In the genomic region with DNA sequence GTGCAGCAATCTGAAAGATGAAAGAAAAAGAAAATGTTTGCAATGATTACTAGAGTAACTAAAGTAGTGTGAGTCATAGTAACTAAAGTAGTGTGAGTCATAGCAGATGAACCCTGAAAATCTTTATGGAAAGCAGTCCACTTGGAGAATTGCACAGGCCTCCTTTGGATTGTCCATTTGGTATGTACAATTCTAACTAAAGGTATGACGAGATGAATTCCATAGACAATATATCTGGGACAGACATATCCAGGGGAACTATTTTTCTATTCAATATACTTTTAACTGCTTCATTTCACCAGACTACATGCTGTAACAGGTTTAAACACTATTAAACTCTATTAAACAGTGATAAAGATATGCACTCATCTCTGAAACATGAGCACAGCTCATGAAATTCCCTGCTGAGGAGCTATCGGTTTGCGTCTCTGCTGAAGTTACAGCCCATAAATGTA, we compare ENCODE assay signal across 15 cellular contexts.
DNase-seq lines count a peak whose midpoint lies in the region; ATAC-seq and TF ChIP-seq lines count a peak whose summit lies in the region.
"Had no signal": no experiment of that assay in that cellular context is flagged by ENCODE, and none has a peak within 500 bp of the region (broad histone marks: within the 10 kb centered on the region; RNA-seq: fewer than 3 reads in every experiment).

No MANE protein-coding gene starts in this region.

- intact Hi-C loops in PC-3 (cut with micrococcal nuclease) = loop anchor here (10.0 kb wide), 2 partner anchors 54 to 104 kb away; no protein-coding TSS in a partner anchor

- H3K4me3 ChIP-seq in GM23248 (no peak overlapping the region), PC-3 (ENCODE audit: low read length) (peak overlapping the region; percentile 24; the same call in 1 of the 2 replicates), retinal pigment epithelial cell (ENCODE audit: low read length) (no peak overlapping the region), HAP-1 (no peak overlapping the region)

- H3K9me2 ChIP-seq in GM23248 (ENCODE audit: insufficient read depth) = no peaks in the 10 kb centered on the region
- no peaks in the 10 kb centered on the region for H3K9me2 ChIP-seq in PC-3 (replicated peaks; ENCODE audit: low read length)

- H2AFZ ChIP-seq in GM23248 (no peak overlapping the region), PC-3 (ENCODE audit: low read length) (no peak overlapping the region)

- ATAC-seq in PC-3 (peak; percentile 91), esophagus mucosa (peak; percentile 78)
- ATAC-seq: activated T-cell treated with anti-CD3 and anti-CD28 coated beads, Interleukin-2, amount 50 U/mL, for 72 hours; right cardiac atrium had no signal

- no peak overlapping the region for H3K4me2 ChIP-seq in GM23248 (ENCODE audit: unreplicated experiment)
- peak overlapping the region; percentile 79 for H3K4me2 ChIP-seq in PC-3 (ENCODE audit: low read length)

- H4K20me1 ChIP-seq in GM23248 (ENCODE audit: insufficient read depth) (no peaks in the 10 kb centered on the region), PC-3 (ENCODE audit: low read length) (no peaks in the 10 kb centered on the region)

- TF ChIP-seq CTCF in PC-3 (conservative IDR thresholded peaks at IDR 0.05; ENCODE audit: low read depth, low read length) (no peak), retinal pigment epithelial cell (conservative IDR thresholded peaks at IDR 0.05; ENCODE audit: low read depth, low read length) (no peak)

- no TSS peak for BruUV-seq in PC-3 (replicated peaks; lab: Mats Ljungman, UMichigan)

- H3F3A ChIP-seq in GM23248 (ENCODE audit: insufficient read depth) (no peaks in the 10 kb centered on the region), PC-3 (ENCODE audit: low read length, unreplicated experiment) (no peaks in the 10 kb centered on the region)

- CTCF ChIA-PET in PC-3 (lab: Charles Lee) = no interaction called here

- H3K79me2 ChIP-seq in GM23248 (ENCODE audit: insufficient read depth) (no peaks in the 10 kb centered on the region), PC-3 (ENCODE audit: low read length) (no peaks in the 10 kb centered on the region)

- H3K9ac ChIP-seq in GM23248 (no peak overlapping the region), PC-3 (ENCODE audit: low read length) (no peak overlapping the region)

- 38 to 43% methylated on average over 3 of the region's 3 CpGs for WGBS in GM23248 (ENCODE audit: low coverage in 1 of 2, low lambda C conversion rate in 2 of 2, missing lambda C conversion rate in 2 of 2), 2 experiments

- no peaks in the 10 kb centered on the region for H3K4me1 ChIP-seq in GM23248 (ENCODE audit: insufficient read depth)
- peaks cover 12% of the 10 kb centered on the region for H3K4me1 ChIP-seq in PC-3 (ENCODE audit: insufficient read depth, low read length)
- no peaks in the 10 kb centered on the region for H3K4me1 ChIP-seq in HAP-1

- no peaks in the 10 kb centered on the region for H3K9me3 ChIP-seq in GM23248 (ENCODE audit: low read depth)
- H3K9me3 ChIP-seq in PC-3 (ENCODE audit: low read length) = 0 out of 2 replicates have a peak, but pooled peaks cover under 1% of the 10 kb centered on the region
- no peaks in the 10 kb centered on the region for H3K9me3 ChIP-seq in HAP-1

- in situ Hi-C loops in GM23248 (cut with MboI) = no loop called here
- in situ Hi-C loops in HAP-1 (cut with MboI; ENCODE audit: low sequenced_read_pairs) = no loop called here

- peak; percentile 3 for DNase-seq in GM23248
- DNase-seq in PC-3 = peak; percentile 80
- peak; percentile 37 for DNase-seq in retinal pigment epithelial cell (ENCODE audit: low read depth)
- no peak for DNase-seq in HUDEP-2 (lab: John Stamatoyannopoulos, UW; ENCODE audit: unreplicated experiment in 76 of 76)
- no peak for DNase-seq in iPS-NIHi11 (ENCODE audit: low spot score)
- no peak for DNase-seq in HAP-1 (ENCODE audit: low spot score in 2 of 2)
- no peak for DNase-seq in NAMALWA (ENCODE audit: low spot score)
- DNase-seq: activated CD4-positive, alpha-beta T cell treated with anti-CD3 and anti-CD28 coated beads for 1 hour; activated T-cell treated with anti-CD3 and anti-CD28 coated beads, Interleukin-2, amount 50 U/mL, for 72 hours; erythroblast; NCI-H187; NK-92 treated with Interleukin-12 subunit alpha and Interleukin-12 subunit beta, amount 100 ng/mL, for 24 hours; right cardiac atrium; substantia nigra had no signal

- H3K27me3 ChIP-seq in GM23248 (replicated peaks; ENCODE audit: insufficient read depth) (no peaks in the 10 kb centered on the region), PC-3 (ENCODE audit: low read length) (no peaks in the 10 kb centered on the region), HAP-1 (ENCODE audit: low read depth) (no peaks in the 10 kb centered on the region)

- no peaks in the 10 kb centered on the region for H3K36me3 ChIP-seq in GM23248 (ENCODE audit: low read depth)
- no peaks in the 10 kb centered on the region for H3K36me3 ChIP-seq in PC-3 (ENCODE audit: low read depth, low read length)
- no peaks in the 10 kb centered on the region for H3K36me3 ChIP-seq in HAP-1 (replicated peaks)

- POLR2A ChIA-PET in PC-3 (lab: Charles Lee; ENCODE audit: unreplicated experiment) = interaction anchor here (0.5 kb wide), 2 partner anchors 595 to 750 kb away, joined by 4 to 5 read pairs; no protein-coding TSS in a partner anchor

- H3K27ac ChIP-seq in GM23248 (no peak overlapping the region), PC-3 (ENCODE audit: low read length) (peak overlapping the region; percentile 63)

Comparison
In these comparisons a context has a peak if more than half of its experiments do, and no peak if none do; other contexts are left out.
1. DNase-seq: peak in GM23248 (single experiment), PC-3 (single experiment) and retinal pigment epithelial cell (single experiment); none in HUDEP-2 (0 of 76), iPS-NIHi11 (single experiment), HAP-1 (0 of 2) and NAMALWA (single experiment).